8 cellular contexts compared by ENCODE assay signal in the genomic region with DNA sequence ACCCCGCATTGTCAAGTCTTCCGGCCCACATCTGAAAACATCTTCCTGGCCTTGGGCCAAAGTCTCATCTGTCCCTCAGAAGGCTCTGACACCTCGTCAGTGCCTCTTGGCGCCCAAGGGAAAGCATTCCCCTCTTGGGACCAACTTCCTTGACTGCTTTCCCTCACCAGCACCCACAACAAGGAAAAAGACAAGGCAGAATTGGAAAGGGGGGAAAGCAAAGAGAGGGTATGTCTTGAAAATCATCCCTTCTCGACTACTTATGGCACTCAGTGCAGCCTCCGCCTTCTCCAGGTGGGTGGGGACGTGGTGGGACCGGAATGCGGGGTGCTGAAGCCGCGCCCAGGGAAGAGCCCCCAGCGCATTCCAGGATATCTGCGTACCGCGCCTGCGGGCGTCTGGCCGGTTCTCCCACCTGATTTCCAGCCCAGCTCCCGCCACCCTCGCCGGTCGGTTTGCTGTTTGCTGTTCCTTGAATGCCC. TPM values are rescaled to one million over a fixed set of nuclear protein-coding genes. Genes with fewer than 3 reads are reported as not detected.
DNase-seq lines count a peak whose midpoint lies in the region; ATAC-seq and TF ChIP-seq lines count a peak whose summit lies in the region.

No MANE protein-coding gene starts in this region.

- H3K27ac ChIP-seq in neutrophil = peak overlapping the region; percentile 93

- TF ChIP-seq CTCF in fibroblast of pulmonary artery (IDR thresholded peaks at IDR 0.05; ENCODE audit: low read length, missing control alignments) (no peak), neutrophil (IDR thresholded peaks at IDR 0.05) (no peak)

- ATAC-seq in HG02763 (IDR thresholded peaks at IDR 0.05; ENCODE audit: unreplicated experiment) (peak; percentile 4), GM19328 (IDR thresholded peaks at IDR 0.05; ENCODE audit: unreplicated experiment) (no peak), GM19452 (IDR thresholded peaks at IDR 0.05; ENCODE audit: unreplicated experiment) (no peak)

- peaks cover 51 to 63% of the 10 kb centered on the region in 2 experiments for H3K4me1 ChIP-seq in neutrophil (ENCODE audit: control insufficient read depth in 1 of 2, insufficient read depth in 1 of 2, low read depth in 1 of 2, low read length in 1 of 2)

- DNase-seq in Daoy (ENCODE audit: low read depth) = peak; percentile 71
- peak; percentile 56 for DNase-seq in T1000 (lab: John Stamatoyannopoulos, UW)
- DNase-seq in fibroblast of pulmonary artery (ENCODE audit: low read depth) = no peak
- no peak for DNase-seq in stimulated activated CD4-positive, alpha-beta T cell treated with anti-CD3 and anti-CD28 coated beads, Interleukin-1b, Interleukin-23, amount 100 ng/mL, for 48 hours

- H3K4me3 ChIP-seq in fibroblast of pulmonary artery (replicated peaks; ENCODE audit: low read depth, low read length) (peak overlapping the region; percentile 87), neutrophil (ENCODE audit: low read depth in 1 of 2, low read length in 1 of 2) (peak overlapping the region; percentile 89 to 93)

- no peaks in the 10 kb centered on the region for H3K27me3 ChIP-seq in neutrophil

- peaks cover 8% of the 10 kb centered on the region for H3K36me3 ChIP-seq in neutrophil

- no peaks in the 10 kb centered on the region for H3K9me3 ChIP-seq in neutrophil

RNA-seq across cellular contexts. Expression of gene SLC39A1, which starts 0.6 kb away (rescaled TPM):
- 127 and 130 TPM in 2 replicates for total RNA-seq in Daoy (2014; rRNA removed; shearing (Covaris generic))

RNA-seq across cellular contexts. Expression of gene CREB3L4, which starts 3.8 kb away (rescaled TPM):
- 3.5 and 5.0 TPM in 2 replicates for total RNA-seq in Daoy (2014; rRNA removed; shearing (Covaris generic))

RNA-seq across cellular contexts. Expression of gene CRTC2, which starts 5.5 kb away (rescaled TPM):
- 7.2 and 10.1 TPM in 2 replicates for total RNA-seq in Daoy (2014; rRNA removed; shearing (Covaris generic))

RNA-seq across cellular contexts. Expression of gene JTB, which starts 13.6 kb away (rescaled TPM):
- total RNA-seq in Daoy (2014; rRNA removed; shearing (Covaris generic)) = 216 and 291 TPM in 2 replicates

RNA-seq across cellular contexts. Expression of gene DENND4B, which starts 17.4 kb away (rescaled TPM):
- total RNA-seq in Daoy (2014; rRNA removed; shearing (Covaris generic)) = 6.5 and 6.6 TPM in 2 replicates

Comparison
In these comparisons a context has a peak if more than half of its experiments do, and no peak if none do; other contexts are left out.
1. DNase-seq: peak in Daoy (single experiment) and T1000 (single experiment); none in fibroblast of pulmonary artery (single experiment) and stimulated activated CD4-positive, alpha-beta T cell treated with anti-CD3 and anti-CD28 coated beads, Interleukin-1b, Interleukin-23, amount 100 ng/mL, for 48 hours (single experiment).